In the genomic region with DNA sequence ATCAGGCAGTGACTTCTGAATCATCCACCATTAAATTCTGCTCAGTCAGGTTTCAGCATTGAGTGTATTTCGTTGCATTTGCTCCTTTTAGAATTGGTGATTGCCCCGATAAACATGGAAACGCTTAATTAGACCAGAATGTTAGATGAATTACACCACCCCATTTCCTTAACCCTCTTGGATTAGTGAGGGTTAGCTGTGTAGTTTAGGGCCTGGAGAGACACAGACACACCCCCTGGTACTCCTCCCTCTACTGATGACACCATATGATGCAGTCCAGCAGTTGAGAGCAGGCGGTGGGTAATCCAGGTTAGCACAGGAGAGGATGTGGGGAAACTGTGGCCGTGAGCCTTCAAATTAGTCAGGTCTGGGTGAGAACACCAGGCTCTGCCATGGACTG, we compare ENCODE assay signal across 11 cellular contexts.
"Had no signal": no experiment of that assay in that cellular context is flagged by ENCODE, and none has a peak within 500 bp of the region (broad histone marks: within the 10 kb centered on the region; RNA-seq: fewer than 3 reads in every experiment).

No MANE protein-coding gene starts in this region.

- H3K27ac ChIP-seq: epithelial cell of prostate, pancreas, thyroid gland had no signal

- FAIRE-seq: kidney, pancreas had no signal

- ATAC-seq: pancreas had no signal

- H3K27me3 ChIP-seq: pancreas, thyroid gland had no signal

- H3K27ac Mint-ChIP-seq: activated T-cell treated with anti-CD3 and anti-CD28 coated beads, Interleukin-2, amount 50 U/mL, for 24 hours had no signal

- H3K4me3 Mint-ChIP-seq: activated T-cell treated with anti-CD3 and anti-CD28 coated beads, Interleukin-2, amount 50 U/mL, for 24 hours had no signal

- H3K27me3 Mint-ChIP-seq: activated T-cell treated with anti-CD3 and anti-CD28 coated beads, Interleukin-2, amount 50 U/mL, for 24 hours had no signal

- H3K4me3 ChIP-seq: pancreas, thyroid gland had no signal

- H3K36me3 ChIP-seq: pancreas, thyroid gland had no signal

- H3K4me1 ChIP-seq: pancreas, thyroid gland had no signal

- H3K9me3 Mint-ChIP-seq: activated T-cell treated with anti-CD3 and anti-CD28 coated beads, Interleukin-2, amount 50 U/mL, for 24 hours had no signal

- H3K9me3 ChIP-seq: pancreas, thyroid gland had no signal

- DNase-seq: activated CD4-positive, CD25-positive, alpha-beta regulatory T cell treated with anti-CD3 and anti-CD28 coated beads, Interleukin-2, amount 50 U/mL, for 72 hours; activated gamma-delta T cell; activated T-cell treated with anti-CD3 and anti-CD28 coated beads, Interleukin-2, amount 50 U/mL, for 24 hours; caudate nucleus; effector memory CD4-positive, alpha-beta T cell; kidney; pancreas; stimulated activated CD4-positive, alpha-beta T cell treated with anti-CD3 and anti-CD28 coated beads, Interleukin-15, amount 100 ng/mL, for 24 hours; stimulated activated CD4-positive, alpha-beta T cell treated with anti-CD3 and anti-CD28 coated beads, Interleukin-4, amount 100 ng/mL, for 24 hours; thyroid gland had no signal
